16 cellular contexts compared by ENCODE assay signal in the genomic region with DNA sequence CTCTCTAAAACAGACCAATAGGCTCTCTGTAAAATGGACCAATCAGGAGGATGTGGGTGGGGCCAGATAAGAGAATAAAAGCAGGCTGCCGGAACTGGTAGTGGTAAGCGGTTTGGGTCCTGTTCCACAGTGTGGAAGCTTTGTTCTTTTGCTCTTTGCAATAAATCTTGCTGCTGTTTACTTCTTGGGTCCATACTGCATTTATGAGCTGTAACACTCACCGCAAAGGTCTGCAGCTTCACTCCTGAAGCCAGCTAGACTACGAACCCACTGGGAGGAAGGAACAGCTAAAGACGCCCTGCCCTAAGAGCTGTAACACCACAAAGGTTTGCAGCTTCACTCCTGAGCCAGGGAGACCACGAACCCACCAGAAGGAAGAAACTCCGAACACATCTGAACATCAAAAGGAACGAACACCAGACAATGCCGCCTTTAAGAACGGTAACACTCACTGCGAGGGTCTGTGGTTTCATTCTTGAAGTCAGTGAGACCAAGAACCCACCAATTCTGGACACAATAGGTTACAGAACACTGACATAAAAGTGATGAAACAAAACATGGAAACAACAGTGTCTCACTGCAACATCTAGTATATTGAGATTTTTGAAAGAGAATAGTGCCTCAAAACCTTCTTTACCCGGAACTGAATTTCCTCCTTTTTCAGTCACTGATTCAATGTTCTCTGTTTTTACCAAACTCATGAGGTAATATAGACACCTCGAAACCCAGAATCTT. TPM values are rescaled to one million over a fixed set of nuclear protein-coding genes. Genes with fewer than 3 reads are reported as not detected.
A peak's percentile ranks its signal among the peaks of the same experiment; 100 is the strongest.
DNase-seq lines count a peak whose midpoint lies in the region; ATAC-seq and TF ChIP-seq lines count a peak whose summit lies in the region.
"Had no signal": no experiment of that assay in that cellular context is flagged by ENCODE, and none has a peak within 500 bp of the region (broad histone marks: within the 10 kb centered on the region; RNA-seq: fewer than 3 reads in every experiment).

No MANE protein-coding gene starts in this region.

- ATAC-seq in activated CD8-positive, alpha-beta memory T cell treated with anti-CD3 and anti-CD28 coated beads, Interleukin-2, amount 10 ng/mL, durations not matched to agents 7 days and 5 days = peak; percentile 69
- ATAC-seq in stimulated activated naive B cell treated with anti-CD40 and anti-IgM and Interleukin-4, amounts not matched to agents 10 μg/mL and 1 μg/mL and 100 μg/mL, for 72 hours (replicated peaks) = no peak
- no peak for ATAC-seq in SK-N-SH treated with all-trans-retinoic acid at 6 μM for 48 hours
- ATAC-seq: A549; Panc1; stimulated activated memory B cell treated with anti-CD40 and anti-IgM and Interleukin-4, amounts not matched to agents 10 μg/mL and 1 μg/mL and 100 μg/mL, for 72 hours had no signal

- CTCF ChIA-PET in activated CD8-positive, alpha-beta memory T cell treated with anti-CD3 and anti-CD28 coated beads, Interleukin-2, amount 10 ng/mL, durations not matched to agents 7 days and 5 days (lab: Charles Lee) = no interaction called here

- peaks cover 1% of the 10 kb centered on the region for H3K36me3 Mint-ChIP-seq in activated CD4-positive, alpha-beta T cell treated with anti-CD3 and anti-CD28 coated beads, Interleukin-2, amount 10 ng/mL, durations not matched to agents 24 days and 14 days (ENCODE audit: low read depth)
- peaks cover 9% of the 10 kb centered on the region for H3K36me3 Mint-ChIP-seq in activated CD8-positive, alpha-beta memory T cell treated with anti-CD3 and anti-CD28 coated beads, Interleukin-2, amount 10 ng/mL, durations not matched to agents 7 days and 5 days
- peaks cover 0 to 4% of the 10 kb centered on the region in 2 donors for H3K36me3 Mint-ChIP-seq in stimulated activated naive B cell treated with anti-CD40 and anti-IgM and Interleukin-4, amounts not matched to agents 10 μg/mL and 1 μg/mL and 100 μg/mL, for 72 hours
- H3K36me3 Mint-ChIP-seq: stimulated activated memory B cell treated with anti-CD40 and anti-IgM and Interleukin-4, amounts not matched to agents 10 μg/mL and 1 μg/mL and 100 μg/mL, for 72 hours had no signal

- no peaks in the 10 kb centered on the region for H3K27me3 ChIP-seq in effector memory CD4-positive, alpha-beta T cell (replicated peaks; ENCODE audit: control insufficient read depth, insufficient read depth, low read length, poor library complexity, severe bottlenecking)

- intact Hi-C loops in activated CD4-positive, alpha-beta T cell treated with anti-CD3 and anti-CD28 coated beads, Interleukin-2, amount 10 ng/mL, durations not matched to agents 24 days and 14 days (cut with micrococcal nuclease) = no loop called here

- H3K9me3 Mint-ChIP-seq in activated CD4-positive, alpha-beta T cell treated with anti-CD3 and anti-CD28 coated beads, Interleukin-2, amount 10 ng/mL, durations not matched to agents 24 days and 14 days = peaks cover 13% of the 10 kb centered on the region
- peaks cover 3% of the 10 kb centered on the region for H3K9me3 Mint-ChIP-seq in activated CD8-positive, alpha-beta memory T cell treated with anti-CD3 and anti-CD28 coated beads, Interleukin-2, amount 10 ng/mL, durations not matched to agents 7 days and 5 days (ENCODE audit: low read depth)
- H3K9me3 Mint-ChIP-seq in stimulated activated naive B cell treated with anti-CD40 and anti-IgM and Interleukin-4, amounts not matched to agents 10 μg/mL and 1 μg/mL and 100 μg/mL, for 72 hours = peaks cover 5% of the 10 kb centered on the region in 2 donors
- H3K9me3 Mint-ChIP-seq: stimulated activated memory B cell treated with anti-CD40 and anti-IgM and Interleukin-4, amounts not matched to agents 10 μg/mL and 1 μg/mL and 100 μg/mL, for 72 hours had no signal

- H3K27me3 Mint-ChIP-seq in activated CD4-positive, alpha-beta T cell treated with anti-CD3 and anti-CD28 coated beads, Interleukin-2, amount 10 ng/mL, durations not matched to agents 24 days and 14 days = peaks cover 6% of the 10 kb centered on the region
- peaks cover 18% of the 10 kb centered on the region for H3K27me3 Mint-ChIP-seq in activated CD8-positive, alpha-beta memory T cell treated with anti-CD3 and anti-CD28 coated beads, Interleukin-2, amount 10 ng/mL, durations not matched to agents 7 days and 5 days
- H3K27me3 Mint-ChIP-seq in stimulated activated naive B cell treated with anti-CD40 and anti-IgM and Interleukin-4, amounts not matched to agents 10 μg/mL and 1 μg/mL and 100 μg/mL, for 72 hours = peaks cover 0 to 10% of the 10 kb centered on the region in 2 donors

- H3K9me3 ChIP-seq in effector memory CD4-positive, alpha-beta T cell (ENCODE audit: control insufficient read depth, low read length) = no peaks in the 10 kb centered on the region
- H3K9me3 ChIP-seq: A549 had no signal

- peak overlapping the region; percentile 11 for H3K4me3 ChIP-seq in effector memory CD4-positive, alpha-beta T cell (ENCODE audit: insufficient read depth, low read depth, low read length, poor library complexity, severe bottlenecking)
- H3K4me3 ChIP-seq: A549 had no signal

- H3K27ac Mint-ChIP-seq in activated CD4-positive, alpha-beta T cell treated with anti-CD3 and anti-CD28 coated beads, Interleukin-2, amount 10 ng/mL, durations not matched to agents 24 days and 14 days = peak overlapping the region; percentile 79
- H3K27ac Mint-ChIP-seq in activated CD8-positive, alpha-beta memory T cell treated with anti-CD3 and anti-CD28 coated beads, Interleukin-2, amount 10 ng/mL, durations not matched to agents 7 days and 5 days = peak overlapping the region; percentile 83
- H3K27ac Mint-ChIP-seq in stimulated activated naive B cell treated with anti-CD40 and anti-IgM and Interleukin-4, amounts not matched to agents 10 μg/mL and 1 μg/mL and 100 μg/mL, for 72 hours = no peak overlapping the region
- H3K27ac Mint-ChIP-seq: stimulated activated memory B cell treated with anti-CD40 and anti-IgM and Interleukin-4, amounts not matched to agents 10 μg/mL and 1 μg/mL and 100 μg/mL, for 72 hours had no signal

- no peak overlapping the region for H3K27ac ChIP-seq in effector memory CD4-positive, alpha-beta T cell (ENCODE audit: insufficient read depth, low read length, poor library complexity, severe bottlenecking)
- H3K27ac ChIP-seq in substantia nigra (ENCODE audit: low read depth, low read length, poor library complexity, severe bottlenecking) = no peak overlapping the region
- H3K27ac ChIP-seq: A549 had no signal

- DNase-seq in activated CD4-positive, alpha-beta T cell treated with anti-CD3 and anti-CD28 coated beads, Interleukin-2, amount 10 ng/mL, durations not matched to agents 24 days and 14 days = peak; percentile 85
- DNase-seq in activated CD4-positive, alpha-beta T cell treated with anti-CD3 and anti-CD28 coated beads for 4 hours = no peak
- DNase-seq in activated CD8-positive, alpha-beta memory T cell treated with anti-CD3 and anti-CD28 coated beads, Interleukin-2, amount 10 ng/mL, durations not matched to agents 7 days and 5 days = peak; percentile 80
- no peak for DNase-seq in effector memory CD4-positive, alpha-beta T cell
- DNase-seq in stimulated activated naive B cell treated with anti-CD40 and anti-IgM and Interleukin-4, amounts not matched to agents 10 μg/mL and 1 μg/mL and 100 μg/mL, for 72 hours = no peak
- DNase-seq in NCI-H82 (lab: John Stamatoyannopoulos, UW) (no peak), substantia nigra (lab: John Stamatoyannopoulos, UW) (no peak)
- DNase-seq: amygdala, H7, NCI-H187, NCI-H524 treated with DMSO at 0.1 percent for 48 hours had no signal

- peaks cover 24% of the 10 kb centered on the region for H3K4me1 Mint-ChIP-seq in activated CD4-positive, alpha-beta T cell treated with anti-CD3 and anti-CD28 coated beads, Interleukin-2, amount 10 ng/mL, durations not matched to agents 24 days and 14 days
- H3K4me1 Mint-ChIP-seq in activated CD8-positive, alpha-beta memory T cell treated with anti-CD3 and anti-CD28 coated beads, Interleukin-2, amount 10 ng/mL, durations not matched to agents 7 days and 5 days = peaks cover 27% of the 10 kb centered on the region
- no peaks in the 10 kb centered on the region for H3K4me1 Mint-ChIP-seq in stimulated activated naive B cell treated with anti-CD40 and anti-IgM and Interleukin-4, amounts not matched to agents 10 μg/mL and 1 μg/mL and 100 μg/mL, for 72 hours

- peak overlapping the region; percentile 71 for H3K4me3 Mint-ChIP-seq in activated CD4-positive, alpha-beta T cell treated with anti-CD3 and anti-CD28 coated beads, Interleukin-2, amount 10 ng/mL, durations not matched to agents 24 days and 14 days
- peak overlapping the region; percentile 51 for H3K4me3 Mint-ChIP-seq in activated CD8-positive, alpha-beta memory T cell treated with anti-CD3 and anti-CD28 coated beads, Interleukin-2, amount 10 ng/mL, durations not matched to agents 7 days and 5 days
- H3K4me3 Mint-ChIP-seq in stimulated activated naive B cell treated with anti-CD40 and anti-IgM and Interleukin-4, amounts not matched to agents 10 μg/mL and 1 μg/mL and 100 μg/mL, for 72 hours = peak overlapping the region; percentile 5 to 61
- H3K4me3 Mint-ChIP-seq: stimulated activated memory B cell treated with anti-CD40 and anti-IgM and Interleukin-4, amounts not matched to agents 10 μg/mL and 1 μg/mL and 100 μg/mL, for 72 hours had no signal

- H3K4me1 ChIP-seq in effector memory CD4-positive, alpha-beta T cell (ENCODE audit: control insufficient read depth, insufficient read depth, low read length, poor library complexity, severe bottlenecking) = no peaks in the 10 kb centered on the region

- H3K36me3 ChIP-seq in effector memory CD4-positive, alpha-beta T cell (ENCODE audit: control insufficient read depth, insufficient read depth, low read length) = no peaks in the 10 kb centered on the region

TF ChIP-seq in SK-N-SH treated with all-trans-retinoic acid at 6 μM for 48 hours, 23 proteins besides CTCF, POLR2A, EP300 and RAD21:
- TF ChIP-seq CSDC2 (CRISPR knock-in tag; IDR thresholded peaks at IDR 0.05) = no peak

RNA-seq across cellular contexts. Expression of a gene that starts 28.8 kb away (rescaled TPM):
- not detected in 2 replicates for total RNA-seq in activated CD4-positive, alpha-beta T cell treated with anti-CD3 and anti-CD28 coated beads, Interleukin-2, amount 10 ng/mL, durations not matched to agents 24 days and 14 days
- total RNA-seq in activated CD8-positive, alpha-beta memory T cell treated with anti-CD3 and anti-CD28 coated beads, Interleukin-2, amount 10 ng/mL, durations not matched to agents 7 days and 5 days = not detected
- total RNA-seq: epithelial cell of proximal tubule had no signal

RNA-seq across cellular contexts. Expression of a gene that starts 46.2 kb away (rescaled TPM):
- total RNA-seq in activated CD4-positive, alpha-beta T cell treated with anti-CD3 and anti-CD28 coated beads, Interleukin-2, amount 10 ng/mL, durations not matched to agents 24 days and 14 days = 84.2 and 86.0 TPM in 2 replicates
- total RNA-seq in activated CD8-positive, alpha-beta memory T cell treated with anti-CD3 and anti-CD28 coated beads, Interleukin-2, amount 10 ng/mL, durations not matched to agents 7 days and 5 days = 100 to 1,000 TPM; 157 to 257 TPM

Comparison
In these comparisons a context has a peak if more than half of its experiments do, and no peak if none do; other contexts are left out.
1. DNase-seq: peak in activated CD4-positive, alpha-beta T cell treated with anti-CD3 and anti-CD28 coated beads, Interleukin-2, amount 10 ng/mL, durations not matched to agents 24 days and 14 days (single experiment) and activated CD8-positive, alpha-beta memory T cell treated with anti-CD3 and anti-CD28 coated beads, Interleukin-2, amount 10 ng/mL, durations not matched to agents 7 days and 5 days (single experiment); none in activated CD4-positive, alpha-beta T cell treated with anti-CD3 and anti-CD28 coated beads for 4 hours (0 of 2), effector memory CD4-positive, alpha-beta T cell (0 of 3), stimulated activated naive B cell treated with anti-CD40 and anti-IgM and Interleukin-4, amounts not matched to agents 10 μg/mL and 1 μg/mL and 100 μg/mL, for 72 hours (single experiment), NCI-H82 (single experiment) and substantia nigra (0 of 49).
2. Peak in every context shown above with its lines, with median percentiles within 50 percentile points of each other: H3K4me3 Mint-ChIP-seq.